Comparison of ENCODE assay signal across 1 cellular context in genomic region chr7:42940985-42941847, GRCh38.
A peak's percentile ranks its signal among the peaks of the same experiment; 100 is the strongest.
TF ChIP-seq lines count a peak whose summit lies in the region.

No MANE protein-coding gene starts in this region.

TF ChIP-seq in HepG2, 621 proteins besides CTCF, POLR2A, EP300 and RAD21 (continued from another document):
- TF ChIP-seq, protein P1, sequence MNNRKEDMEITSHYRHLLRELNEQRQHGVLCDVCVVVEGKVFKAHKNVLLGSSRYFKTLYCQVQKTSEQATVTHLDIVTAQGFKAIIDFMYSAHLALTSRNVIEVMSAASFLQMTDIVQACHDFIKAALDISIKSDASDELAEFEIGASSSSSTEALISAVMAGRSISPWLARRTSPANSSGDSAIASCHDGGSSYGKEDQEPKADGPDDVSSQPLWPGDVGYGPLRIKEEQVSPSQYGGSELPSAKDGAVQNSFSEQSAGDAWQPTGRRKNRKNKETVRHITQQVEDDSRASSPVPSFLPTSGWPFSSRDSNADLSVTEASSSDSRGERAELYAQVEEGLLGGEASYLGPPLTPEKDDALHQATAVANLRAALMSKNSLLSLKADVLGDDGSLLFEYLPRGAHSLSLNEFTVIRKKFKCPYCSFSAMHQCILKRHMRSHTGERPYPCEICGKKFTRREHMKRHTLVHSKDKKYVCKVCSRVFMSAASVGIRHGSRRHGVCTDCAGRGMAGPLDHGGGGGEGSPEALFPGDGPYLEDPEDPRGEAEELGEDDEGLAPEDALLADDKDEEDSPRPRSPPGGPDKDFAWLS (CRISPR knock-in tag; IDR thresholded peaks at IDR 0.05; ENCODE audit: borderline replicate concordance): no peak
- TF ChIP-seq ZSCAN12 (CRISPR knock-in tag; IDR thresholded peaks at IDR 0.05): no peak
- no peak for TF ChIP-seq ZNF460 (CRISPR knock-in tag; IDR thresholded peaks at IDR 0.05; ENCODE audit: borderline replicate concordance)
- TF ChIP-seq FOXA3 (CRISPR knock-in tag; IDR thresholded peaks at IDR 0.05): peak; percentile 18; the same call in 1 of the 2 replicates
- no peak for TF ChIP-seq ZFYVE20 (CRISPR knock-in tag; IDR thresholded peaks at IDR 0.05; ENCODE audit: borderline replicate concordance, low read depth)
- TF ChIP-seq SMC3 (IDR thresholded peaks at IDR 0.05; ENCODE audit: low read length): peak; percentile 91
- TF ChIP-seq XRCC5 (optimal IDR thresholded peaks at IDR 0.05; ENCODE audit: low read length): peak; percentile 59
- no peak for TF ChIP-seq HNRNPLL (IDR thresholded peaks at IDR 0.05; ENCODE audit: low read depth, low read length, poor library complexity, severe bottlenecking)
- 0 out of 2 replicates have a peak, but pooled peaks have one; percentile 40 for TF ChIP-seq LBX2 (CRISPR knock-in tag; IDR thresholded peaks at IDR 0.05; ENCODE audit: borderline replicate concordance)
- TF ChIP-seq, protein P2, sequence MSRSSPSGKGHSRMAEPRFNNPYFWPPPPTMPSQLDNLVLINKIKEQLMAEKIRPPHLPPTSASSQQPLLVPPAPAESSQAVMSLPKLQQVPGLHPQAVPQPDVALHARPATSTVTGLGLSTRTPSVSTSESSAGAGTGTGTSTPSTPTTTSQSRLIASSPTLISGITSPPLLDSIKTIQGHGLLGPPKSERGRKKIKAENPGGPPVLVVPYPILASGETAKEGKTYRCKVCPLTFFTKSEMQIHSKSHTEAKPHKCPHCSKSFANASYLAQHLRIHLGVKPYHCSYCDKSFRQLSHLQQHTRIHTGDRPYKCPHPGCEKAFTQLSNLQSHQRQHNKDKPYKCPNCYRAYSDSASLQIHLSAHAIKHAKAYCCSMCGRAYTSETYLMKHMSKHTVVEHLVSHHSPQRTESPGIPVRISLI (CRISPR knock-in tag; IDR thresholded peaks at IDR 0.05; ENCODE audit: borderline replicate concordance): no peak
- TF ChIP-seq STAG1 (CRISPR knock-in tag; IDR thresholded peaks at IDR 0.05): peak; percentile 85
- no peak for TF ChIP-seq TIGD3 (CRISPR knock-in tag; IDR thresholded peaks at IDR 0.05; ENCODE audit: borderline replicate concordance)
- TF ChIP-seq FIP1L1 (IDR thresholded peaks at IDR 0.05; ENCODE audit: borderline replicate concordance, insufficient read depth, low read depth, low read length): no peak
- TF ChIP-seq MXD4 (CRISPR knock-in tag; IDR thresholded peaks at IDR 0.05): no peak
- TF ChIP-seq, protein P3, sequence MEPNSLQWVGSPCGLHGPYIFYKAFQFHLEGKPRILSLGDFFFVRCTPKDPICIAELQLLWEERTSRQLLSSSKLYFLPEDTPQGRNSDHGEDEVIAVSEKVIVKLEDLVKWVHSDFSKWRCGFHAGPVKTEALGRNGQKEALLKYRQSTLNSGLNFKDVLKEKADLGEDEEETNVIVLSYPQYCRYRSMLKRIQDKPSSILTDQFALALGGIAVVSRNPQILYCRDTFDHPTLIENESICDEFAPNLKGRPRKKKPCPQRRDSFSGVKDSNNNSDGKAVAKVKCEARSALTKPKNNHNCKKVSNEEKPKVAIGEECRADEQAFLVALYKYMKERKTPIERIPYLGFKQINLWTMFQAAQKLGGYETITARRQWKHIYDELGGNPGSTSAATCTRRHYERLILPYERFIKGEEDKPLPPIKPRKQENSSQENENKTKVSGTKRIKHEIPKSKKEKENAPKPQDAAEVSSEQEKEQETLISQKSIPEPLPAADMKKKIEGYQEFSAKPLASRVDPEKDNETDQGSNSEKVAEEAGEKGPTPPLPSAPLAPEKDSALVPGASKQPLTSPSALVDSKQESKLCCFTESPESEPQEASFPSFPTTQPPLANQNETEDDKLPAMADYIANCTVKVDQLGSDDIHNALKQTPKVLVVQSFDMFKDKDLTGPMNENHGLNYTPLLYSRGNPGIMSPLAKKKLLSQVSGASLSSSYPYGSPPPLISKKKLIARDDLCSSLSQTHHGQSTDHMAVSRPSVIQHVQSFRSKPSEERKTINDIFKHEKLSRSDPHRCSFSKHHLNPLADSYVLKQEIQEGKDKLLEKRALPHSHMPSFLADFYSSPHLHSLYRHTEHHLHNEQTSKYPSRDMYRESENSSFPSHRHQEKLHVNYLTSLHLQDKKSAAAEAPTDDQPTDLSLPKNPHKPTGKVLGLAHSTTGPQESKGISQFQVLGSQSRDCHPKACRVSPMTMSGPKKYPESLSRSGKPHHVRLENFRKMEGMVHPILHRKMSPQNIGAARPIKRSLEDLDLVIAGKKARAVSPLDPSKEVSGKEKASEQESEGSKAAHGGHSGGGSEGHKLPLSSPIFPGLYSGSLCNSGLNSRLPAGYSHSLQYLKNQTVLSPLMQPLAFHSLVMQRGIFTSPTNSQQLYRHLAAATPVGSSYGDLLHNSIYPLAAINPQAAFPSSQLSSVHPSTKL (CRISPR knock-in tag; IDR thresholded peaks at IDR 0.05): 0 out of 2 replicates have a peak, but pooled peaks have one; percentile 9
